Comparison of ENCODE assay signal across 1 cellular context in the genomic region with DNA sequence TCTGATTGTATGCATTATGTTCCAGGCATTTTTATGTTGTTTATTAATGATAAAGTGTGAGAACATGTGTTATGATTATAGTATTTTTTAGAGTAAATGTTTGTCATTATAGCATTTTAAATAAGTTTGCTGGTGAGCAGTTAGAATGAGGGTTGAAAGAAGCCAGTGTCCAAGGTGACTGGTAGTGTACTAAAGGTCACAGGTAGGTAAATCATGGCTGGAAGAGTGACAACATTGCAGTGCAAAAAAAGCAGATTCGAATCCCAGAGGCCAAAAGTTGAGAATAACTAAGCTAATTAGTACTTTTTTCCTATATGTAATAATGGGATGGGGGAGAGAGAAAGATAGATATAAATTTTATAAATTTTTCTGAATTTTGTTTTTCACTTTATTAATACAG.
TF ChIP-seq lines count a peak whose summit lies in the region.

No MANE protein-coding gene starts in this region.

TF ChIP-seq in GM12878, 131 proteins besides CTCF, POLR2A, EP300 and RAD21:
- no peak for TF ChIP-seq BHLHE40 (IDR thresholded peaks at IDR 0.05; ENCODE audit: borderline replicate concordance in 1 of 2, low read depth in 2 of 2, low read length in 1 of 2)
- no peak for TF ChIP-seq CHD2 (IDR thresholded peaks at IDR 0.05; ENCODE audit: borderline replicate concordance, low read depth, low read length)
- no peak for TF ChIP-seq IRF4 (IDR thresholded peaks at IDR 0.05; ENCODE audit: low read depth, low read length)
- TF ChIP-seq ZNF622 (IDR thresholded peaks at IDR 0.05): no peak
- TF ChIP-seq POLR2AphosphoS5 (IDR thresholded peaks at IDR 0.05; ENCODE audit: low read length): no peak
- TF ChIP-seq NBN (IDR thresholded peaks at IDR 0.05): no peak
- no peak for TF ChIP-seq ZNF592 (IDR thresholded peaks at IDR 0.05)
- TF ChIP-seq IKZF2 (IDR thresholded peaks at IDR 0.05): no peak
- TF ChIP-seq CBFB (IDR thresholded peaks at IDR 0.05; ENCODE audit: low read depth): no peak
